8 cellular contexts compared by ENCODE assay signal in genomic region chr2:61537590-61538178, GRCh38. TPM values are rescaled to one million over a fixed set of nuclear protein-coding genes. Genes with fewer than 3 reads are reported as not detected.
A peak's percentile ranks its signal among the peaks of the same experiment; 100 is the strongest.
DNase-seq lines count a peak whose midpoint lies in the region; ATAC-seq, FAIRE-seq and TF ChIP-seq lines count a peak whose summit lies in the region.

No MANE protein-coding gene starts in this region.

- peak; percentile 5; the same call in 1 of the 2 replicates for TF ChIP-seq POLR2A in A549 (IDR thresholded peaks at IDR 0.05; ENCODE audit: low read length)
- TF ChIP-seq POLR2A in vagina (IDR thresholded peaks at IDR 0.05), result no peak

- POLR2A ChIA-PET in A549 (lab: Yijun Ruan, JAX), result interaction anchor here (0.6 to 3.9 kb wide), 25 partner anchors 11 to 360 kb away, joined by 3 to 32 read pairs (median 5); partner anchors contain the start of gene FAM161A

- peaks cover 13% of the 10 kb centered on the region for H3K36me3 ChIP-seq in mesodermal cell (ENCODE audit: control insufficient read depth, insufficient read depth, low read length)
- no peaks in the 10 kb centered on the region for H3K36me3 ChIP-seq in vagina

- H3K27ac ChIP-seq in A549 (peak overlapping the region; percentile 97 to 98), mesodermal cell (ENCODE audit: low read depth, low read length, severe bottlenecking) (peak overlapping the region; percentile 99), vagina (peak overlapping the region; percentile 99)

- DNase-seq in A549 (ENCODE audit: low read depth in 1 of 2, low spot score in 1 of 2) (no peak), HT-29 (ENCODE audit: low spot score) (peak; percentile 22), vagina (ENCODE audit: extremely low spot score in 2 of 2) (peak in 1 of 2 donors; percentile 89), KG1 (lab: John Stamatoyannopoulos, UW) (no peak), ACHN (no peak), cortex of kidney (lab: John Stamatoyannopoulos, UW) (no peak)

- peaks cover 0 to 9% (median 4%) of the 10 kb centered on the region in 5 experiments for H3K9me3 Mint-ChIP-seq in brain

- WGBS in A549 (ENCODE audit: missing lambda C conversion rate), result under 1% methylated on average over 14 of the region's 25 CpGs
- 0% methylated on average over 3 to 5 of the region's 25 CpGs for WGBS in mesodermal cell (ENCODE audit: insufficient coverage in 2 of 2), 2 experiments

- TF ChIP-seq CTCF in A549 (IDR thresholded peaks at IDR 0.05) (no peak), brain (conservative IDR thresholded peaks at IDR 0.05) (no peak), vagina (IDR thresholded peaks at IDR 0.05) (no peak)

- no peak for TF ChIP-seq EP300 in A549 (IDR thresholded peaks at IDR 0.05)

- no peak for FAIRE-seq in A549 (lab: Jason Lieb, UNC)

- in situ Hi-C loops in ACHN (cut with HindIII; ENCODE audit: low pct_ligation_motif_present, low pct_unique_long_range_greater_than_20kb, low sequenced_read_pairs), result no loop called here

- peaks cover 33% of the 10 kb centered on the region for H3K4me1 ChIP-seq in A549
- H3K4me1 ChIP-seq in mesodermal cell (ENCODE audit: control insufficient read depth, insufficient read depth, low read length, poor library complexity, severe bottlenecking), result no peaks in the 10 kb centered on the region
- peaks cover 41% of the 10 kb centered on the region for H3K4me1 ChIP-seq in vagina

- CTCF ChIA-PET in A549 (lab: Yijun Ruan, JAX), result interaction anchor here (0.8 to 2.8 kb wide), 3 partner anchors 11 to 121 kb away, joined by 3 to 7 read pairs (median 3); no protein-coding TSS in a partner anchor

- peak overlapping the region; percentile 98 to 100 (median 100) for H3K27ac Mint-ChIP-seq in brain

- peak overlapping the region; percentile 84 for H3K4me2 ChIP-seq in A549

- H3K27me3 Mint-ChIP-seq in brain, result peaks cover 15% of the 10 kb centered on the region

- intact Hi-C loops in vagina (cut with DNase I), result loop anchor here (2.0 to 5.0 kb wide), 2 partner anchors 65 to 227 kb away; partner anchors contain the start of gene USP34

- H3K4me3 ChIP-seq in A549 (peak overlapping the region; percentile 83), mesodermal cell (ENCODE audit: extremely low read depth, insufficient read depth, low read length, poor library complexity, severe bottlenecking) (peak overlapping the region; percentile 84), vagina (peak overlapping the region; percentile 66 to 90)

- TF ChIP-seq RAD21 in A549 (conservative IDR thresholded peaks at IDR 0.05 in 1 of 2, IDR thresholded peaks at IDR 0.05 in 1 of 2), result no peak

- peaks cover 39% of the 10 kb centered on the region for H3K4me1 Mint-ChIP-seq in brain

- peak in 1 of 2 experiments; percentile 9; a peak in 3 of 6 replicates for ATAC-seq in A549

- H3K36me3 Mint-ChIP-seq in brain, result peaks cover 26% of the 10 kb centered on the region

- H3K4me3 Mint-ChIP-seq in brain, result peak overlapping the region; percentile 95 to 100 (median 99)

- H3K9me3 ChIP-seq in A549, result no peaks in the 10 kb centered on the region
- H3K9me3 ChIP-seq in mesodermal cell (ENCODE audit: control insufficient read depth, low read length), result no peaks in the 10 kb centered on the region
- H3K9me3 ChIP-seq in vagina, result no peaks in the 10 kb centered on the region

- no peaks in the 10 kb centered on the region for H3K27me3 ChIP-seq in vagina

TF ChIP-seq in A549, 52 proteins besides CTCF, POLR2A, EP300 and RAD21:
- TF ChIP-seq JUN (IDR thresholded peaks at IDR 0.05) (peak in 1 of 2 experiments; percentile 56; a peak in 2 of 5 replicates), HOXA7 (CRISPR knock-in tag; IDR thresholded peaks at IDR 0.05) (no peak), ZSCAN20 (CRISPR knock-in tag; IDR thresholded peaks at IDR 0.05) (no peak), PHF8 (IDR thresholded peaks at IDR 0.05; ENCODE audit: borderline replicate concordance, low read depth) (peak; percentile 50), ZFP36 (IDR thresholded peaks at IDR 0.05; ENCODE audit: borderline replicate concordance, partially characterized antibody) (no peak), FOSB (CRISPR knock-in tag; IDR thresholded peaks at IDR 0.05) (no peak)

RNA-seq across cellular contexts. Expression of gene XPO1, which starts 0.5 kb away (rescaled TPM):
- polyA plus RNA-seq in A549 (2011; rRNA removed) (173 and 216 TPM in 2 replicates), A549 (2017; fragmentation: RNase III; extraction: RNeasy Plus Mini Kit Qiagen cat#74134 plus additional on column Dnase treatment) (152 to 154 TPM (median 153 TPM) in 3 replicates), brain (ENCODE audit: insufficient read depth, low read depth, low replicate concordance) (47.3 TPM)
- 52.6 and 56.2 TPM in 2 replicates for polyA plus RNA-seq in A549 (2012; cell fraction: cytosol; rRNA removed)
- 41.9 and 72.3 TPM in 2 replicates for polyA plus RNA-seq in A549 (2012; cell fraction: nucleus; rRNA removed)
- 77.7 and 97.4 TPM in 2 replicates for polyA minus RNA-seq in A549 (2011; rRNA and poly(A)+ RNA removed)
- 85.6 and 101 TPM in 2 replicates for total RNA-seq in HT-29 (2014; rRNA removed; shearing (Covaris generic))
- polyA plus RNA-seq in mesodermal cell (2013, experiment 1 of 2), result 165 TPM
- polyA plus RNA-seq in mesodermal cell (2013, experiment 2 of 2), result 188 TPM
- 89.1 TPM for total RNA-seq in vagina
